8 cellular contexts compared by ENCODE assay signal in the genomic region with DNA sequence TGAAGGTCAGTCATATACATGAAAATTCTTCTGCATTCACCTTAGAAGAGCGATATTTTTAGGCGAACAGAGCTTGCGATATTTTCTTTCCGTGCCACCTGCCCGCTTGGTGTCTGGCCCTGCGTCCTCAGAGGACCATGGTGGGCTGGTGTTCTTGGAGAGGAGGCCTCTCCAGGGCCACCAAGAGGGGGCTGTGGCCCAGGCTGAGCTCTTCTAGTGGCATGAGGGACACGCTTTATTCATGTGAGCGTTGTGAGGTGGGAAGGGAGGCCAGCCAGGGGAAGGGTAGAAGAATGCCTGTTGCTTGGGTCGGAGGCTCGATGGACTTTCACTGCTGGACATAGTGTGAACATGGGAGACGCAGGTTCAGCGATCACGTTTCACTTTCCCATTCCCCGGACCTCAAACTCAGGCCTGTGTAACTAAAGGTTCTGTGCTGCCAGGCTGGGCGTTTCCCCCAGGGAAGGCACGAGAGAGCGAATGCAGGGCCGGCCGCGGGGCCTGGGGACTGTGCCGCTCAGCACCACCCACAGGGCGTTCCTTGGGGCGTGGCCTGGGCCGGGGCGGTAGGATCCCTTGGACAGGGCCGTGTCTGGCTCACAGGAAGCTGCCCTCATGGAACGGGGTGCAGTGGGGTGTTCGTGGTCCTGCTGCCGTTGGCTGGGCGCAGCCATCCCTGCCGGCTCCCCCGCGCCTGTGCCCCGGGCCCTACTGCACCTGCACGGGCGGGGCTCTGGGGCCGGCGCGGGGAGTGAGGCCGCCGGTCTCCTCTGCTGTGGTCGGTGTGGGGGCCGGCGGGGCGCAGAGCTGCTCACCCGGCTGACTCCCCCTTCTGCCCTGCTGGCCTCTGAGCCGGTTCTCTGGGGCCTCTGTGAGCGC. TPM values are rescaled to one million over a fixed set of nuclear protein-coding genes. Genes with fewer than 3 reads are reported as not detected.
DNase-seq lines count a peak whose midpoint lies in the region; ATAC-seq and TF ChIP-seq lines count a peak whose summit lies in the region.

No MANE protein-coding gene starts in this region.

- intact Hi-C loops in breast epithelium (cut with DNase I; ENCODE audit: low total_unique reads): no loop called here

- TF ChIP-seq CTCF in VCaP (conservative IDR thresholded peaks at IDR 0.05) (no peak), breast epithelium (IDR thresholded peaks at IDR 0.05) (no peak)

- peaks cover 0 to 4% of the 10 kb centered on the region in 2 donors for H3K4me1 ChIP-seq in breast epithelium

- DNase-seq in NCI-H2029 (lab: John Stamatoyannopoulos, UW) (peak; percentile 86), breast epithelium (ENCODE audit: low spot score in 2 of 2) (peak; percentile 82 to 93), iris pigment epithelial cell (ENCODE audit: low read depth) (peak; percentile 46), GF-D8 (lab: John Stamatoyannopoulos, UW) (no peak)
- DNase-seq in stimulated activated CD4-positive, alpha-beta T cell treated with anti-CD3 and anti-CD28 coated beads, Interleukin-12 subunit alpha, Interleukin-12 subunit beta, amount 100 ng/mL, for 4 hours: peak; percentile 86

- peak overlapping the region; percentile 52 to 86 (median 77) for H3K4me3 ChIP-seq in breast epithelium

- H3K36me3 ChIP-seq in breast epithelium: no peaks in the 10 kb centered on the region

- peak; percentile 88 for ATAC-seq in HG02763 (IDR thresholded peaks at IDR 0.05; ENCODE audit: unreplicated experiment)

- peaks cover 0 to 18% of the 10 kb centered on the region in 2 donors for H3K27me3 ChIP-seq in breast epithelium

- peak overlapping the region; percentile 71 for H3K27ac ChIP-seq in VCaP
- H3K27ac ChIP-seq in breast epithelium: peak overlapping the region; percentile 91 to 93

- no peaks in the 10 kb centered on the region for H3K9me3 ChIP-seq in breast epithelium

- TF ChIP-seq POLR2A in GM15510 (IDR thresholded peaks at IDR 0.05; ENCODE audit: borderline replicate concordance, extremely low read depth, insufficient read length) (peak; percentile 61), breast epithelium (IDR thresholded peaks at IDR 0.05) (peak; percentile 37)

RNA-seq across cellular contexts. Expression of gene CLPTM1L, which starts 40.7 kb away (rescaled TPM):
- total RNA-seq in breast epithelium: 100 to 1,000 TPM in 2 of 3 donors, 10 to 100 TPM in 1; 94.0 to 121 (median 107) TPM

RNA-seq across cellular contexts. Expression of gene SLC6A3, which starts 59.6 kb away (rescaled TPM):
- total RNA-seq in breast epithelium: under 1 TPM; under 0.01 to 0.32 (median 0.15) TPM
